In the genomic region with DNA sequence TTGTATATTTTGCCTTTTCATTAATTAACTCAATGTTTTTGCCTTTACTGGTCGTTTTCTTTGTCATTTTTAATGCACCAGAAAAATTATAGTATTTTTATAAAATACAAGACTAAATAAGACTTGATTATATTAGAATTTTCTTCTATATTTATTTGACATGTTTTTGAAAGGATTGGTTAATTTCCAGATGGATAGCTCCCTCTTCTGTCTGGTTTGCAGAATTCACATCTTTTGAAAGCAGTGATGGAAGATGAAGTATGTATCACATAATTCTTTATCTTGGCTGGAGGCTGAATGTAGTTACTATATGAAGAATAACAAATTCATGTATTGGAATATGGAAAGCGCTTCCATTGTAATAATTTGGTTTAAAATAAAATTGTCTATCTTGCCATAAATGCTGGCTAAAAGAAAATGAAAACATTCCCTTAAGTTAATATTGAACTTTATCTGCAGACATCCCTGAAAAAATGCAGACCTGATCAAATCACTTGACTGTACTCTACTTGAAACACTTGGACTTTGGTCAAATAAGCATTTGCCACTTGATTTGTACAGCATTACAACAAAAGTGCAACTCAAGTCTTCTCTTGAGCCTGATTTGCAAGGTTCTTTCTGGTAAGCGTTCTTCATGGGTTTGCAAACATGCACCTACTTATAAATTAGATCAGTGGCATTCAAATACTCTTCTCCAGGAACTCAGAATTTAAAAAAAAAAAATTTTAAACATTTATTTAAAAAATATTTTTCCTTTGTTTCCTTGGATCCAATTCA, we compare ENCODE assay signal across 10 cellular contexts.
DNase-seq lines count a peak whose midpoint lies in the region; ATAC-seq and TF ChIP-seq lines count a peak whose summit lies in the region.
"Had no signal": no experiment of that assay in that cellular context is flagged by ENCODE, and none has a peak within 500 bp of the region (broad histone marks: within the 10 kb centered on the region; RNA-seq: fewer than 3 reads in every experiment).

No MANE protein-coding gene starts in this region.

- H3K27ac ChIP-seq in ascending aorta (no peak overlapping the region), lower lobe of right lung (peak overlapping the region; percentile 13), colonic mucosa (no peak overlapping the region)

- DNase-seq in GM06990 (ENCODE audit: extremely low read depth, insufficient read length) (no peak), NCI-H146 treated with DMSO at 0.1 percent for 48 hours (lab: John Stamatoyannopoulos, UW; ENCODE audit: unreplicated experiment) (peak; percentile 36), ascending aorta (ENCODE audit: low spot score in 2 of 2) (no peak), lower lobe of right lung (no peak), colonic mucosa (no peak), KG1 (lab: John Stamatoyannopoulos, UW) (no peak)
- DNase-seq: activated B cell treated with CpG ODN at 0.5 μM for 24 hours had no signal

- peak; percentile 47 for TF ChIP-seq CTCF in GM06990 (IDR thresholded peaks at IDR 0.05; ENCODE audit: insufficient read depth, low read length, poor library complexity, severe bottlenecking)
- peak; percentile 42 to 73 (median 54) for TF ChIP-seq CTCF in ascending aorta (IDR thresholded peaks at IDR 0.05)
- TF ChIP-seq CTCF in lower lobe of right lung (IDR thresholded peaks at IDR 0.05), result peak; percentile 40
- no peak for TF ChIP-seq CTCF in colonic mucosa (IDR thresholded peaks at IDR 0.05)

- no peaks in the 10 kb centered on the region for H3K9me3 ChIP-seq in ascending aorta
- H3K9me3 ChIP-seq in lower lobe of right lung, result no peaks in the 10 kb centered on the region
- H3K9me3 ChIP-seq in colonic mucosa, result no peaks in the 10 kb centered on the region

- H3K4me1 ChIP-seq in ascending aorta (peaks cover 0 to 3% of the 10 kb centered on the region in 2 donors), lower lobe of right lung (peaks cover 14% of the 10 kb centered on the region), colonic mucosa (no peaks in the 10 kb centered on the region)

- H3K9ac ChIP-seq in colonic mucosa (ENCODE audit: low read depth in 2 of 2, low read length in 2 of 2), result no peak overlapping the region

- intact Hi-C loops in ascending aorta (cut with DNase I), result loop anchor here (1.0 to 2.0 kb wide), 4 partner anchors 43 to 292 kb away; a partner anchor contains a TSS
- intact Hi-C loops in lower lobe of right lung (cut with DNase I), result no loop called here
- intact Hi-C loops in colonic mucosa (cut with DNase I), result loop anchor here (5.0 kb wide), 1 partner anchor 293 kb away; no protein-coding TSS in a partner anchor

- H3K36me3 ChIP-seq in GM06990 (ENCODE audit: control insufficient read depth, insufficient read depth, low read length), result no peaks in the 10 kb centered on the region
- no peaks in the 10 kb centered on the region for H3K36me3 ChIP-seq in ascending aorta
- no peaks in the 10 kb centered on the region for H3K36me3 ChIP-seq in lower lobe of right lung
- no peaks in the 10 kb centered on the region for H3K36me3 ChIP-seq in colonic mucosa

- H3K27me3 ChIP-seq in GM06990 (replicated peaks; ENCODE audit: control insufficient read depth, insufficient read depth, low read length), result no peaks in the 10 kb centered on the region
- no peaks in the 10 kb centered on the region for H3K27me3 ChIP-seq in ascending aorta
- H3K27me3 ChIP-seq in lower lobe of right lung (ENCODE audit: low read depth), result no peaks in the 10 kb centered on the region
- no peaks in the 10 kb centered on the region for H3K27me3 ChIP-seq in colonic mucosa

- H3K4me3 ChIP-seq in GM06990 (replicated peaks; ENCODE audit: low read depth, low read length) (no peak overlapping the region), ascending aorta (no peak overlapping the region), lower lobe of right lung (no peak overlapping the region), colonic mucosa (no peak overlapping the region)
- H3K4me3 ChIP-seq: skin epidermis had no signal

- ATAC-seq in lower lobe of right lung (peak; percentile 41 to 85), GM21576 (IDR thresholded peaks at IDR 0.05; ENCODE audit: unreplicated experiment) (no peak), GM21619 (IDR thresholded peaks at IDR 0.05; ENCODE audit: unreplicated experiment) (no peak)

Comparison
In these comparisons a context has a peak if more than half of its experiments do, and no peak if none do; other contexts are left out.
1. ATAC-seq: peak in lower lobe of right lung (2 of 2); none in GM21576 (single experiment) and GM21619 (single experiment).